Comparison of ENCODE assay signal across 9 cellular contexts in genomic region chr9:137386507-137387000, GRCh38. TPM values are rescaled to one million over a fixed set of nuclear protein-coding genes. Genes with fewer than 3 reads are reported as not detected.
"Had no signal": no experiment of that assay in that cellular context is flagged by ENCODE, and none has a peak within 500 bp of the region (broad histone marks: within the 10 kb centered on the region; RNA-seq: fewer than 3 reads in every experiment).

No MANE protein-coding gene starts in this region.

RNA-seq across cellular contexts. Expression of gene ENTPD8, which starts 54.6 kb away (rescaled TPM):
- total RNA-seq: activated B cell treated with CpG ODN at 0.5 μM for 24 hours; activated CD8-positive, alpha-beta memory T cell treated with anti-CD3 and anti-CD28 coated beads for 36 hours; cardiac septum; esophagus squamous epithelium; heart right ventricle; left ventricle myocardium superior; natural killer cell; omental fat pad; SK-MEL-5 had no signal
